Comparison of ENCODE assay signal across 9 cellular contexts in the genomic region with DNA sequence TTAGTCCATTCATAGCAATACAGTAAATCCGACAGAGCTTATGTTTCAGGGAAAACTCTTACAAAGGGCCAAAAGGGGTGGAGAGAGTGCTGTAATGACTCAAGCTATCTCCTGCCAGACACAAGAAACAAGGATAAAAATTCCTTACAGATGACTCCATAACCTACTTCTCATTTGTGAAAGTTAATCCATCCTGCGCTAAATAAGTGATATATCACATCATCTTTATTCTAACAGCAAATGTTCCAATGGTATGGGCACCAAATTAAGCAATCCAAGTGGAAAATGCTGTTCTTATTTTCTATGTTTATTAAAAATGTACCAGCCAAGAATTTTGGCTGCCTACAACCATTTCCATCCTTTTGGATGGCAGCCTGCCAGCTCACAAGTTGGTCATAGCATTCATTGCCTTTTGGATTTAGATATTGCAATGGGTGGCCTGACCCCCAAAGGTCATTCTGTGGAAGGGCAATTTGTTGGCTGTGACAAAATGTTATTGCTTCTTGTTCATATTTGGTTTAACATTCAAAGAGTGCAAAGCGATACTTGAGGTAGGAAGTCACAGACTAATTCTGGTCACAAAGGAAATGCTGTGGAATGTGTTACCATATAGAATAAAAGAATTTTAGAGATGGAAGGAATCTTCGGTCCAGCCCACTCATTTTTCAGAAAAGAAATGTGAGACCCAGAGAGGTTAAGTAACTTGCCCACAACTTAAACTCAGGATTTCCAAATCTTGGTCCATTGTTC. TPM values are rescaled to one million over a fixed set of nuclear protein-coding genes. Genes with fewer than 3 reads are reported as not detected.
A peak's percentile ranks its signal among the peaks of the same experiment; 100 is the strongest.
DNase-seq lines count a peak whose midpoint lies in the region; ATAC-seq and TF ChIP-seq lines count a peak whose summit lies in the region.
"Had no signal": no experiment of that assay in that cellular context is flagged by ENCODE, and none has a peak within 500 bp of the region (broad histone marks: within the 10 kb centered on the region; RNA-seq: fewer than 3 reads in every experiment).

No MANE protein-coding gene starts in this region.

- no peaks in the 10 kb centered on the region for H3K9me3 ChIP-seq in PC-3 (ENCODE audit: low read length)
- H3K9me3 ChIP-seq: BLaER1 had no signal

- H3K9me2 ChIP-seq in PC-3 (replicated peaks; ENCODE audit: low read length), result no peaks in the 10 kb centered on the region

- peaks cover 6% of the 10 kb centered on the region; the same call in 1 of the 2 replicates for H4K20me1 ChIP-seq in PC-3 (ENCODE audit: low read length)

- POLR2A ChIA-PET in PC-3 (lab: Charles Lee; ENCODE audit: unreplicated experiment), result interaction anchor here (0.6 to 1.5 kb wide), 12 partner anchors 11 to 1299 kb away, joined by 3 to 13 read pairs (median 4); a partner anchor contains a TSS

- peak; percentile 48 for ATAC-seq in PC-3
- peak; percentile 69 for ATAC-seq in esophagus mucosa
- no peak for ATAC-seq in GM18519 (IDR thresholded peaks at IDR 0.05; ENCODE audit: low FRiP score, unreplicated experiment)
- no peak for ATAC-seq in GM18861 (IDR thresholded peaks at IDR 0.05; ENCODE audit: unreplicated experiment)

- peak overlapping the region; percentile 66 for H3K4me2 ChIP-seq in PC-3 (ENCODE audit: low read length)
- H3K4me2 ChIP-seq: BLaER1 had no signal

- DNase-seq in NCI-H1105 treated with DMSO at 0.1 percent for 48 hours (lab: John Stamatoyannopoulos, UW), result peak; percentile 22
- DNase-seq in NCI-H1105 (lab: John Stamatoyannopoulos, UW), result no peak
- DNase-seq in PC-3, result peak; percentile 96
- DNase-seq in osteocyte (ENCODE audit: extremely low spot score, unreplicated experiment), result no peak
- no peak for DNase-seq in H7

- H3K9me3 Mint-ChIP-seq in osteocyte (ENCODE audit: unreplicated experiment), result no peaks in the 10 kb centered on the region

- TF ChIP-seq CTCF in PC-3 (conservative IDR thresholded peaks at IDR 0.05; ENCODE audit: low read depth, low read length) (peak; percentile 47), osteocyte (IDR thresholded peaks at IDR 0.05) (no peak)

- H3K27me3 ChIP-seq in PC-3 (ENCODE audit: low read length) (no peaks in the 10 kb centered on the region), H7 (ENCODE audit: control insufficient read depth, insufficient read depth, low read length) (no peaks in the 10 kb centered on the region)

- H3K27ac Mint-ChIP-seq in osteocyte (ENCODE audit: unreplicated experiment), result peak overlapping the region; percentile 100

- peak overlapping the region; percentile 67 for H3K27ac ChIP-seq in PC-3 (ENCODE audit: low read length)
- H3K27ac ChIP-seq: BLaER1 had no signal

- no peak overlapping the region for H3K9ac ChIP-seq in PC-3 (ENCODE audit: low read length)
- H3K9ac ChIP-seq: BLaER1 had no signal

- H2AFZ ChIP-seq in PC-3 (ENCODE audit: low read length), result no peak overlapping the region

- peaks cover 40% of the 10 kb centered on the region for H3K4me1 ChIP-seq in PC-3 (ENCODE audit: insufficient read depth, low read length)

- H3K4me3 ChIP-seq in PC-3 (ENCODE audit: low read length) (peak overlapping the region; percentile 33; the same call in 1 of the 2 replicates), H7 (ENCODE audit: insufficient read depth, low read depth, low read length) (no peak overlapping the region)
- H3K4me3 ChIP-seq: BLaER1 had no signal

- no TSS peak for BruUV-seq in PC-3 (replicated peaks; lab: Mats Ljungman, UMichigan)

- peak overlapping the region; percentile 17 for H3K4me3 Mint-ChIP-seq in osteocyte (ENCODE audit: unreplicated experiment)

- H3K36me3 Mint-ChIP-seq in osteocyte (ENCODE audit: unreplicated experiment), result no peaks in the 10 kb centered on the region

- H3K36me3 ChIP-seq in PC-3 (ENCODE audit: low read depth, low read length) (no peaks in the 10 kb centered on the region), H7 (replicated peaks; ENCODE audit: control insufficient read depth, insufficient read depth, low read length) (no peaks in the 10 kb centered on the region)
- H3K36me3 ChIP-seq: BLaER1 had no signal

- H3F3A ChIP-seq in PC-3 (ENCODE audit: low read length, unreplicated experiment), result peaks cover 11% of the 10 kb centered on the region

- intact Hi-C loops in PC-3 (cut with micrococcal nuclease), result loop anchor here (1.0 kb wide), 3 partner anchors 41 to 117 kb away; no protein-coding TSS in a partner anchor

- H3K79me2 ChIP-seq in PC-3 (ENCODE audit: low read length), result peaks cover 33% of the 10 kb centered on the region

- H3K4me1 Mint-ChIP-seq in osteocyte (ENCODE audit: unreplicated experiment), result peaks cover 50% of the 10 kb centered on the region

- CTCF ChIA-PET in PC-3 (lab: Charles Lee), result interaction anchor here (0.6 to 1.3 kb wide), 5 partner anchors 17 to 181 kb away, joined by 3 to 10 read pairs (median 4); no protein-coding TSS in a partner anchor

- no peaks in the 10 kb centered on the region for H3K27me3 Mint-ChIP-seq in osteocyte (ENCODE audit: unreplicated experiment)

RNA-seq across cellular contexts. Expression of a gene that starts 2.8 kb away (rescaled TPM):
- total RNA-seq in PC-3 (2014; rRNA removed) (96.6 and 101 TPM in 2 replicates), esophagus mucosa (41.0 TPM), osteocyte (232 and 233 TPM in 2 replicates)
- 160 and 234 TPM in 2 replicates for total RNA-seq in H7 (2014; rRNA removed; shearing (Covaris generic))

Comparison
In these comparisons a context has a peak if more than half of its experiments do, and no peak if none do; other contexts are left out.
1. DNase-seq: peak in NCI-H1105 treated with DMSO at 0.1 percent for 48 hours (single experiment) and PC-3 (single experiment); none in NCI-H1105 (single experiment), osteocyte (single experiment) and H7 (single experiment).
2. ATAC-seq: peak in PC-3 (single experiment) and esophagus mucosa (single experiment); none in GM18519 (single experiment) and GM18861 (single experiment).